In the genomic region with DNA sequence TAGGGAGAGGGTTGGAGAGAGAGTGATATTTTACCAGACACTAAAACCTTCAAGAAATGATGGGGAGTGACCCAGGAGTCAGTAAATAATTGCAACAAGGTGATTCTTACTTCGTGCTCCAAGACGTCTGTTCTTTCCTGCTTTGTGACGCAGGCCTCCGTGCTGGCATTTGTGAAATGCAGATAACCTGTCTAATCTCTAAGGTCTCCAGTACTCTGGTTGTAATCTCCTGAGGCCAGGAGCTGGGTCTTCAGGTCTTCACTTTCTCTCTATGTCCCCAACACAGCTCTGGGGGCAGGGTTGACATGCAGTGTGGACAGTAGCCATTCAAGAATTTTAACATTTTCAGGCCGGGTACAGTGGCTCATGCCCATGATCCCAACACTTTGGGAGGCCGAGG, we compare ENCODE assay signal across 14 cellular contexts. TPM values are rescaled to one million over a fixed set of nuclear protein-coding genes. Genes with fewer than 3 reads are reported as not detected.
A peak's percentile ranks its signal among the peaks of the same experiment; 100 is the strongest.
DNase-seq lines count a peak whose midpoint lies in the region; ATAC-seq and TF ChIP-seq lines count a peak whose summit lies in the region.
"Had no signal": no experiment of that assay in that cellular context is flagged by ENCODE, and none has a peak within 500 bp of the region (broad histone marks: within the 10 kb centered on the region; RNA-seq: fewer than 3 reads in every experiment).

No MANE protein-coding gene starts in this region.

- no peak for TF ChIP-seq CTCF in chondrocyte (IDR thresholded peaks at IDR 0.05)
- TF ChIP-seq CTCF in mucosa of descending colon (IDR thresholded peaks at IDR 0.05): no peak

- H3K27me3 Mint-ChIP-seq in chondrocyte (ENCODE audit: low read depth): peaks cover 15% of the 10 kb centered on the region

- H3K4me1 Mint-ChIP-seq in chondrocyte (ENCODE audit: low read depth): no peaks in the 10 kb centered on the region
- H3K4me1 Mint-ChIP-seq: B cell had no signal

- H3K36me3 Mint-ChIP-seq in chondrocyte (ENCODE audit: low read depth): peaks cover 2% of the 10 kb centered on the region

- H3K27ac Mint-ChIP-seq in chondrocyte (ENCODE audit: unreplicated experiment): no peak overlapping the region
- H3K27ac Mint-ChIP-seq: B cell; CD4-positive, alpha-beta T cell had no signal

- ATAC-seq in mucosa of descending colon (no peak), HG03108 (IDR thresholded peaks at IDR 0.05; ENCODE audit: unreplicated experiment) (no peak), HG02852 (IDR thresholded peaks at IDR 0.05; ENCODE audit: unreplicated experiment) (no peak), HG03135 (IDR thresholded peaks at IDR 0.05; ENCODE audit: unreplicated experiment) (no peak)

- no peaks in the 10 kb centered on the region for H3K9me3 ChIP-seq in mucosa of descending colon
- H3K9me3 ChIP-seq: HAP-1 had no signal

- intact Hi-C loops in mucosa of descending colon (cut with DNase I, micrococcal nuclease): no loop called here

- H3K4me1 ChIP-seq in mucosa of descending colon (ENCODE audit: low read depth): no peaks in the 10 kb centered on the region
- H3K4me1 ChIP-seq: HAP-1 had no signal

- H3K9me3 Mint-ChIP-seq in chondrocyte (ENCODE audit: low read depth): peaks cover 6% of the 10 kb centered on the region
- H3K9me3 Mint-ChIP-seq: CD4-positive, alpha-beta T cell had no signal

- H3K36me3 ChIP-seq in mucosa of descending colon (ENCODE audit: low read depth): no peaks in the 10 kb centered on the region
- H3K36me3 ChIP-seq: HAP-1 had no signal

- H3K4me3 Mint-ChIP-seq in chondrocyte (ENCODE audit: unreplicated experiment): no peak overlapping the region
- H3K4me3 Mint-ChIP-seq: B cell; CD4-positive, alpha-beta T cell had no signal

- DNase-seq in OCI-M1 (lab: John Stamatoyannopoulos, UW) (peak; percentile 38), chondrocyte (ENCODE audit: low spot score) (peak; percentile 20), mucosa of descending colon (peak in 2 of 3 donors; percentile 9 to 12), iPS-NIHi11 (ENCODE audit: low spot score) (no peak)
- DNase-seq: C1 segment of cervical spinal cord; CD4-positive, alpha-beta T cell; DMS153; DMS79 treated with DMSO at 0.1 percent for 48 hours; GOT3 had no signal

- H3K4me3 ChIP-seq in mucosa of descending colon: no peak overlapping the region
- H3K4me3 ChIP-seq: HAP-1 had no signal

RNA-seq across cellular contexts. Expression of a gene that starts 53.1 kb away (rescaled TPM):
- total RNA-seq in chondrocyte: 54.7 to 62.1 TPM (median 60.7 TPM) in 3 replicates
- 100 to 1,000 TPM; 452 to 723 (median 672) TPM for total RNA-seq in mucosa of descending colon

RNA-seq across cellular contexts. Expression of a gene that starts 57.2 kb away (rescaled TPM):
- 0.21 to 0.35 TPM in 2 of 3 replicates, not detected in the other for total RNA-seq in chondrocyte
- total RNA-seq in mucosa of descending colon: 100 to 1,000 TPM in 2 of 3 donors, 10 to 100 TPM in 1; 90.4 to 190 (median 128) TPM
- total RNA-seq: B cell; CD4-positive, alpha-beta T cell had no signal

Comparison
In these comparisons a context has a peak if more than half of its experiments do, and no peak if none do; other contexts are left out.
1. RNA of a gene that starts 57.2 kb away (total RNA-seq): 90.4 to 190 TPM in mucosa of descending colon; 0.21 to 0.35 TPM in chondrocyte; every median in the first group is over 10 times any median in the second.